In the genomic region with DNA sequence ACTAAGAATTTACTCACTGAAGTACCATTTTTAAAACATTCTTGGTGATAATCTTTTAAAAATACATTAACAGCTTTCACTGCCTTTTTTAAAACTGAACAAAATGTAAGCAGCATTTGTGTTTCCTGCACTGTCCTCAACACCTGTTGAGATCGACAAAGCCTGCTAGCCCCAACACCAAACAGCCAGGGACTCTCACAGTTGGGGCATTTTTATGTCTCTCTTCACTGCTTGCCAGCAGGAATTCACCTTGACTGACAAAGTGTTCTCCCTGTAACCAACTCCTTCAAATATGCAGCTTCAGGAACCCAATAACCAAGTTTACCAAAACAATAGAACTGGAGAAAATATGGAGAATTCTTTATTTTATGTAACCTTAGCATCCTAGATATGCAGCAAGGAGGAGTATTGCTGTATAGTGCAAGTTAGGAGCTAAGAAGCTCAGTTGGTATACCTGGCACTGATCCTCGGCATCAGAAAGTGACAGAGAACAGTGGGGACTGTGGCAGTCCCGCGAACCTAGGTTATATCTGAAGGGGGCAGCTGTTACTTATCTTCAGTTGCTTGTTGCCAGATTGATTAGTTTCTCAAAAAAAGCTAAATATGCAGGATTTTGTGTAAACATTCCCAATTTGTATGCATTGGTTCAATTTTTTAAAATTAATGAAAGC, we compare ENCODE assay signal across 28 cellular contexts.
"Had no signal": no experiment of that assay in that cellular context is flagged by ENCODE, and none has a peak within 500 bp of the region (broad histone marks: within the 10 kb centered on the region; RNA-seq: fewer than 3 reads in every experiment).

No MANE protein-coding gene starts in this region.

- H3K4me3 ChIP-seq: ascending aorta, MG63 had no signal

- ATAC-seq: activated CD8-positive, alpha-beta T cell treated with anti-CD3 and anti-CD28 coated beads for 36 hours had no signal

- H3K4me1 Mint-ChIP-seq: activated naive CD4-positive, alpha-beta T cell treated with anti-CD3 and anti-CD28 coated beads, Interleukin-2, amount 50 U/mL, for 24 hours; activated naive CD8-positive, alpha-beta T cell treated with anti-CD3 and anti-CD28 coated beads, Interleukin-2, amount 10 ng/mL, durations not matched to agents 7 days and 5 days had no signal

- H3K27ac ChIP-seq: ascending aorta, VCaP had no signal

- H3K36me3 Mint-ChIP-seq: activated naive CD4-positive, alpha-beta T cell treated with anti-CD3 and anti-CD28 coated beads, Interleukin-2, amount 50 U/mL, for 24 hours had no signal

- H3K36me3 ChIP-seq: ascending aorta, MG63 had no signal

- H3K27ac Mint-ChIP-seq: activated CD8-positive, alpha-beta T cell treated with anti-CD3 and anti-CD28 coated beads for 36 hours; activated naive CD4-positive, alpha-beta T cell treated with anti-CD3 and anti-CD28 coated beads, Interleukin-2, amount 50 U/mL, for 24 hours; activated naive CD8-positive, alpha-beta T cell treated with anti-CD3 and anti-CD28 coated beads, Interleukin-2, amount 10 ng/mL, durations not matched to agents 7 days and 5 days; activated T-cell treated with anti-CD3 and anti-CD28 coated beads, Interleukin-2, amount 50 U/mL, for 24 hours; activated T-helper 2 cell treated with anti-CD3 and anti-CD28 coated beads, Interferon-gamma antibody, Interleukin-2, Interleukin-4, amounts not matched to agents 10 μg/mL and 5 μg/mL and 100 μg/mL, durations not matched to agents 14 hours and 24 hours and 36 hours had no signal

- H3K9me3 Mint-ChIP-seq: activated CD8-positive, alpha-beta T cell treated with anti-CD3 and anti-CD28 coated beads for 36 hours; activated naive CD4-positive, alpha-beta T cell treated with anti-CD3 and anti-CD28 coated beads, Interleukin-2, amount 50 U/mL, for 24 hours; activated naive CD8-positive, alpha-beta T cell treated with anti-CD3 and anti-CD28 coated beads, Interleukin-2, amount 10 ng/mL, durations not matched to agents 7 days and 5 days; activated T-cell treated with anti-CD3 and anti-CD28 coated beads, Interleukin-2, amount 50 U/mL, for 24 hours; activated T-helper 2 cell treated with anti-CD3 and anti-CD28 coated beads, Interferon-gamma antibody, Interleukin-2, Interleukin-4, amounts not matched to agents 10 μg/mL and 5 μg/mL and 100 μg/mL, durations not matched to agents 14 hours and 24 hours and 36 hours had no signal

- H3K27me3 Mint-ChIP-seq: activated CD8-positive, alpha-beta T cell treated with anti-CD3 and anti-CD28 coated beads for 36 hours; activated naive CD4-positive, alpha-beta T cell treated with anti-CD3 and anti-CD28 coated beads, Interleukin-2, amount 50 U/mL, for 24 hours; activated naive CD8-positive, alpha-beta T cell treated with anti-CD3 and anti-CD28 coated beads, Interleukin-2, amount 10 ng/mL, durations not matched to agents 7 days and 5 days; activated T-cell treated with anti-CD3 and anti-CD28 coated beads, Interleukin-2, amount 50 U/mL, for 24 hours had no signal

- H3K27me3 ChIP-seq: ascending aorta, MG63 had no signal

- DNase-seq: activated CD4-positive, alpha-beta T cell treated with anti-CD3 and anti-CD28 coated beads for 1 hour; activated CD4-positive, alpha-beta T cell treated with anti-CD3 and anti-CD28 coated beads for 48 hours; activated CD4-positive, CD25-positive, alpha-beta regulatory T cell; activated CD8-positive, alpha-beta T cell treated with anti-CD3 and anti-CD28 coated beads for 36 hours; activated gamma-delta T cell; activated naive CD4-positive, alpha-beta T cell treated with Interleukin-2 at 50 U/mL for 16 hours; activated naive CD8-positive, alpha-beta T cell treated with anti-CD3 and anti-CD28 coated beads, Interleukin-2, amount 10 ng/mL, durations not matched to agents 7 days and 5 days; activated T-cell treated with anti-CD3 and anti-CD28 coated beads, Interleukin-2, amount 50 U/mL, for 24 hours; amygdala; Kasumi-1; MG63; NCI-H1048; NCI-H1436 treated with DMSO at 0.1 percent for 48 hours; NCI-H1694 treated with DMSO at 0.1 percent for 48 hours; NCI-H2029; NCI-H345; NCI-H524 treated with DMSO at 0.1 percent for 48 hours; NCI-H748 treated with DMSO at 0.1 percent for 48 hours; NK-92 treated with Interleukin-12 subunit alpha and Interleukin-12 subunit beta, amount 100 ng/mL, for 24 hours; Right ventricle myocardium superior; SW 1271; T-helper 1 cell; T-helper 2 cell; T-helper 9 cell had no signal

- H3K9me3 ChIP-seq: ascending aorta, MG63 had no signal

- H3K4me3 Mint-ChIP-seq: activated CD8-positive, alpha-beta T cell treated with anti-CD3 and anti-CD28 coated beads for 36 hours; activated naive CD4-positive, alpha-beta T cell treated with anti-CD3 and anti-CD28 coated beads, Interleukin-2, amount 50 U/mL, for 24 hours; activated naive CD8-positive, alpha-beta T cell treated with anti-CD3 and anti-CD28 coated beads, Interleukin-2, amount 10 ng/mL, durations not matched to agents 7 days and 5 days; activated T-cell treated with anti-CD3 and anti-CD28 coated beads, Interleukin-2, amount 50 U/mL, for 24 hours had no signal
